1 cellular context compared by ENCODE assay signal in the genomic region with DNA sequence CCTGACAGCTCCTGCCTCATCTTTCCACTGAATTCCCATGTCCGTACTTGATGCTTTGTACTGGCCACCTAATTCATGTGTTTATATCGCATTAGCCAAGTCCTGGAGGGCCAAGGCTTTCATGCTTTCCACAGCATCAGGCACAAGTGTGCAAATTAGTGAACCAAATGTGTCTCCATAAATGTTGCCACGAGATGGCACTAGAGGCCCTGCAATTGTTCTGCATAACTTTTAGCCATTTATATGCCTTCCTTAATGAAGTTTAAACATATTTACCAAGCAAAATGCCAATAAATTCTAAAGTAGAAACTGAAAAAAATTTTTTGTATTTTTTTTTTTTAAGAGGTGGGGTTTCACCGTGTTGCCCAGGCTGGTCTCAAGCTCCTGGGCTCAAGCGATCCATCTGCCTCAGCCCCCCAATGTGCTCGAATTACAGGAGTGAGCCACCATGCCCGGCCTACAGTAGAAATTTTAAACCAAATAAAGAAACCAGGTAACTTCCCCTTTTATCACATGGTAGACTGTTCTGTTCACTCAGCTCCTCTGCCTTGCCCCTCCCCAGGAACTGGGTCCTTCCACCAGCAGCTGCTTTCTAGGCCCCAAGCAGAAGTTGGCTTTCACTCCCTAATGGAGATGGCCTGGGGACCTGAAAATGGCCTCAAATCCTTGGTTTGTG.
TF ChIP-seq lines count a peak whose summit lies in the region.

No MANE protein-coding gene starts in this region.

TF ChIP-seq in GM12878, 131 proteins besides CTCF, POLR2A, EP300 and RAD21 (continued from another document):
- TF ChIP-seq, protein P1, sequence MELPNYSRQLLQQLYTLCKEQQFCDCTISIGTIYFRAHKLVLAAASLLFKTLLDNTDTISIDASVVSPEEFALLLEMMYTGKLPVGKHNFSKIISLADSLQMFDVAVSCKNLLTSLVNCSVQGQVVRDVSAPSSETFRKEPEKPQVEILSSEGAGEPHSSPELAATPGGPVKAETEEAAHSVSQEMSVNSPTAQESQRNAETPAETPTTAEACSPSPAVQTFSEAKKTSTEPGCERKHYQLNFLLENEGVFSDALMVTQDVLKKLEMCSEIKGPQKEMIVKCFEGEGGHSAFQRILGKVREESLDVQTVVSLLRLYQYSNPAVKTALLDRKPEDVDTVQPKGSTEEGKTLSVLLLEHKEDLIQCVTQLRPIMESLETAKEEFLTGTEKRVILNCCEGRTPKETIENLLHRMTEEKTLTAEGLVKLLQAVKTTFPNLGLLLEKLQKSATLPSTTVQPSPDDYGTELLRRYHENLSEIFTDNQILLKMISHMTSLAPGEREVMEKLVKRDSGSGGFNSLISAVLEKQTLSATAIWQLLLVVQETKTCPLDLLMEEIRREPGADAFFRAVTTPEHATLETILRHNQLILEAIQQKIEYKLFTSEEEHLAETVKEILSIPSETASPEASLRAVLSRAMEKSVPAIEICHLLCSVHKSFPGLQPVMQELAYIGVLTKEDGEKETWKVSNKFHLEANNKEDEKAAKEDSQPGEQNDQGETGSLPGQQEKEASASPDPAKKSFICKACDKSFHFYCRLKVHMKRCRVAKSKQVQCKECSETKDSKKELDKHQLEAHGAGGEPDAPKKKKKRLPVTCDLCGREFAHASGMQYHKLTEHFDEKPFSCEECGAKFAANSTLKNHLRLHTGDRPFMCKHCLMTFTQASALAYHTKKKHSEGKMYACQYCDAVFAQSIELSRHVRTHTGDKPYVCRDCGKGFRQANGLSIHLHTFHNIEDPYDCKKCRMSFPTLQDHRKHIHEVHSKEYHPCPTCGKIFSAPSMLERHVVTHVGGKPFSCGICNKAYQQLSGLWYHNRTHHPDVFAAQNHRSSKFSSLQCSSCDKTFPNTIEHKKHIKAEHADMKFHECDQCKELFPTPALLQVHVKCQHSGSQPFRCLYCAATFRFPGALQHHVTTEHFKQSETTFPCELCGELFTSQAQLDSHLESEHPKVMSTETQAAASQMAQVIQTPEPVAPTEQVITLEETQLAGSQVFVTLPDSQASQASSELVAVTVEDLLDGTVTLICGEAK (IDR thresholded peaks at IDR 0.05; ENCODE audit: borderline replicate concordance): no peak
- TF ChIP-seq ZNF274 (IDR thresholded peaks at IDR 0.05; ENCODE audit: insufficient read depth, insufficient read length) (no peak), SUPT20H (IDR thresholded peaks at IDR 0.05; ENCODE audit: borderline replicate concordance, control insufficient read depth, low read depth, low read length) (no peak)
